In genomic region chr5:100903036-100903887, GRCh38 we compare ENCODE assay signal across 8 cellular contexts. TPM values are rescaled to one million over a fixed set of nuclear protein-coding genes. Genes with fewer than 3 reads are reported as not detected.
DNase-seq lines count a peak whose midpoint lies in the region; ATAC-seq and TF ChIP-seq lines count a peak whose summit lies in the region.

Gene ST8SIA4, minus strand, starts transcription at chr5:100903282. Its CDS starts 327 bp downstream, at chr5:100902955.

- H3K4me2 ChIP-seq in BLaER1 treated with 17β-estradiol and CSF1 and Interleukin-3, amounts not matched to agents 10 nM and 100 nM = peak within 1 kb of the TSS; percentile 81 to 94 (median 93)

- H3K4me1 Mint-ChIP-seq in natural killer cell = peaks cover 63 to 64% of the 10 kb centered on the region in 2 donors
- peaks cover 23 to 41% of the 10 kb centered on the region in 2 donors for H3K4me1 Mint-ChIP-seq in stimulated activated naive B cell treated with anti-CD40 and anti-IgM and Interleukin-4, amounts not matched to agents 10 μg/mL and 1 μg/mL and 100 μg/mL, for 72 hours

- no peaks in the 10 kb centered on the region for H3K27me3 ChIP-seq in BLaER1 treated with 17β-estradiol and CSF1 and Interleukin-3, amounts not matched to agents 10 nM and 100 nM

- peak within 1 kb of the TSS; percentile 91 to 100 (median 99) for H3K9ac ChIP-seq in BLaER1 treated with 17β-estradiol and CSF1 and Interleukin-3, amounts not matched to agents 10 nM and 100 nM

- H3K9me3 Mint-ChIP-seq in natural killer cell = no peaks in the 10 kb centered on the region
- H3K9me3 Mint-ChIP-seq in stimulated activated naive B cell treated with anti-CD40 and anti-IgM and Interleukin-4, amounts not matched to agents 10 μg/mL and 1 μg/mL and 100 μg/mL, for 72 hours = no peaks in the 10 kb centered on the region

- H3K27ac Mint-ChIP-seq in natural killer cell = peak within 1 kb of the TSS; percentile 99 to 100
- peak within 1 kb of the TSS; percentile 99 for H3K27ac Mint-ChIP-seq in stimulated activated naive B cell treated with anti-CD40 and anti-IgM and Interleukin-4, amounts not matched to agents 10 μg/mL and 1 μg/mL and 100 μg/mL, for 72 hours

- no peaks in the 10 kb centered on the region for H3K9me3 ChIP-seq in BLaER1 treated with 17β-estradiol and CSF1 and Interleukin-3, amounts not matched to agents 10 nM and 100 nM (replicated peaks in 1 of 11)

- H3K27ac ChIP-seq in BLaER1 treated with 17β-estradiol and CSF1 and Interleukin-3, amounts not matched to agents 10 nM and 100 nM = peak within 1 kb of the TSS; percentile 89 to 100 (median 99)

- ATAC-seq in GM19455 (IDR thresholded peaks at IDR 0.05; ENCODE audit: unreplicated experiment) = peak; percentile 69
- ATAC-seq in natural killer cell = peak; percentile 69 to 86 (median 70)
- peak; percentile 69 to 73 for ATAC-seq in stimulated activated naive B cell treated with anti-CD40 and anti-IgM and Interleukin-4, amounts not matched to agents 10 μg/mL and 1 μg/mL and 100 μg/mL, for 72 hours (replicated peaks)

- no peaks in the 10 kb centered on the region for H3K36me3 Mint-ChIP-seq in natural killer cell
- H3K36me3 Mint-ChIP-seq in stimulated activated naive B cell treated with anti-CD40 and anti-IgM and Interleukin-4, amounts not matched to agents 10 μg/mL and 1 μg/mL and 100 μg/mL, for 72 hours = peaks cover 20 to 24% of the 10 kb centered on the region in 2 donors

- peaks cover 0 to 18% (median 3%) of the 10 kb centered on the region in 11 experiments; a peak in 9 of 22 replicates for H3K36me3 ChIP-seq in BLaER1 treated with 17β-estradiol and CSF1 and Interleukin-3, amounts not matched to agents 10 nM and 100 nM

- peak within 1 kb of the TSS; percentile 96 for H3K4me3 Mint-ChIP-seq in natural killer cell
- H3K4me3 Mint-ChIP-seq in stimulated activated naive B cell treated with anti-CD40 and anti-IgM and Interleukin-4, amounts not matched to agents 10 μg/mL and 1 μg/mL and 100 μg/mL, for 72 hours = peak within 1 kb of the TSS; percentile 99

- peaks cover 10 to 38% (median 32%) of the 10 kb centered on the region in 10 experiments for H3K4me1 ChIP-seq in BLaER1 treated with 17β-estradiol and CSF1 and Interleukin-3, amounts not matched to agents 10 nM and 100 nM

- peaks cover 0 to 17% (median 0%) of the 10 kb centered on the region in 11 experiments; a peak in 10 of 22 replicates for H4K20me1 ChIP-seq in BLaER1 treated with 17β-estradiol and CSF1 and Interleukin-3, amounts not matched to agents 10 nM and 100 nM

- DNase-seq in HPDE6-E6E7 (ENCODE audit: extremely low spot score) = peak; percentile 46
- peak; percentile 93 for DNase-seq in OCI-M1 (lab: John Stamatoyannopoulos, UW)
- DNase-seq in activated T-cell treated with anti-CD3 and anti-CD28 coated beads, Interleukin-2, amount 50 U/mL, for 48 hours = peak; percentile 91 to 92
- DNase-seq in fibroblast of mammary gland (ENCODE audit: low read depth) = peak; percentile 46
- DNase-seq in natural killer cell = peak; percentile 82
- peak; percentile 92 for DNase-seq in stimulated activated naive B cell treated with anti-CD40 and anti-IgM and Interleukin-4, amounts not matched to agents 10 μg/mL and 1 μg/mL and 100 μg/mL, for 72 hours

- H3K4me3 ChIP-seq in BLaER1 treated with 17β-estradiol and CSF1 and Interleukin-3, amounts not matched to agents 10 nM and 100 nM = peak within 1 kb of the TSS; percentile 79 to 99 (median 95)
- H3K4me3 ChIP-seq in fibroblast of mammary gland (ENCODE audit: control insufficient read depth, low read depth, low read length) = peak within 1 kb of the TSS; percentile 44

- no peak for TF ChIP-seq CTCF in fibroblast of mammary gland (conservative IDR thresholded peaks at IDR 0.05; ENCODE audit: control insufficient read depth, insufficient read depth, low read depth, low read length)
- no peak for TF ChIP-seq CTCF in natural killer cell (IDR thresholded peaks at IDR 0.05)

- intact Hi-C loops in natural killer cell (cut with micrococcal nuclease) = loop anchor here (5.0 to 10.0 kb wide), 5 partner anchors 168 to 1976 kb away; partner anchors contain the start of gene CHD1

- H3K27me3 Mint-ChIP-seq in natural killer cell (ENCODE audit: low read depth in 2 of 2) = no peaks in the 10 kb centered on the region
- H3K27me3 Mint-ChIP-seq in stimulated activated naive B cell treated with anti-CD40 and anti-IgM and Interleukin-4, amounts not matched to agents 10 μg/mL and 1 μg/mL and 100 μg/mL, for 72 hours = no peaks in the 10 kb centered on the region

RNA-seq across cellular contexts. Expression of gene ST8SIA4, which starts in this region (rescaled TPM):
- total RNA-seq in natural killer cell = 10 to 100 TPM; 36.3 to 63.1 (median 59.9) TPM

Comparison
In these comparisons a context has a peak if more than half of its experiments do, and no peak if none do; other contexts are left out.
1. Peak in every context shown above with its lines: DNase-seq, ATAC-seq, H3K4me3 ChIP-seq and H3K27ac ChIP-seq.